ENCODE assay signal across 11 cellular contexts in the genomic region with DNA sequence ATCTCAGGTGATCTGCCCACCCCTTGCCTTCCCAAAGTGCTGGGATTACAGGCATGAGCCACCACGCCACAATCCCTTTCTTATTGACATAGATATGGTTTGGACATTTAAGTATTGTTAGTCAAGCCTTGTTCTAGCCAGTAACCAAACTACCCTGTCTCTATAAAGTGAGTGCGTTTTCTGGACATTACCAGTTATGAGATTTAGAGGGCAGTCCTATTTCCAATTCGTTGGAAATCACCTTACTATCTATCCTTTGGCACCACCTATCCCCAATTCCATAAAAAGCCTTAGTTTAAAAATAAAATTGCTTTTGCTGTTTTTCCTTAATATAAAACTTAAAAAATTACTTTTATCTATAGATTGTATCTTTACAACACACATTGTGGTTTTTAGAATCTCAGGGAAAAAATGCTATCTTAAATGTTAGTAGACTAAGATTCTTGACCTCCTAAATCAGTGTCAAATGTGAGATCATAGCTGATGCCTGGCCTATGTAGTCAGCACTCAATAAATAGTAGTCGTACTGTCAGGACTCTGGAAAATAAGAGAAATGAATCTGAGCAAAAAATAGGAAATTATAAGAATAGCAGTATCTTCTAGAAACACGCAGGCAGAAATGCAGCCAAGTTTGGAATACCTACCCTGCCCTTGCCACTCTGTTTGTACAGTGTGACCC. TPM values are rescaled to one million over a fixed set of nuclear protein-coding genes. Genes with fewer than 3 reads are reported as not detected.
DNase-seq lines count a peak whose midpoint lies in the region; ATAC-seq and TF ChIP-seq lines count a peak whose summit lies in the region.
"Had no signal": no experiment of that assay in that cellular context is flagged by ENCODE, and none has a peak within 500 bp of the region (broad histone marks: within the 10 kb centered on the region; RNA-seq: fewer than 3 reads in every experiment).

No MANE protein-coding gene starts in this region.

- no peaks in the 10 kb centered on the region for H3K36me3 ChIP-seq in HCT116 (ENCODE audit: control insufficient read depth in 1 of 2, insufficient read depth in 2 of 2, low read length in 2 of 2)
- H3K36me3 ChIP-seq in brain microvascular endothelial cell (replicated peaks) = no peaks in the 10 kb centered on the region
- H3K36me3 ChIP-seq in stomach = no peaks in the 10 kb centered on the region

- TF ChIP-seq POLR2A in HCT116 (IDR thresholded peaks at IDR 0.05; ENCODE audit: borderline replicate concordance, extremely low read depth, insufficient read depth, insufficient read length) (no peak), stomach (IDR thresholded peaks at IDR 0.05) (no peak)

- WGBS in stomach, 5 donors = 34 to 71% (median 55%) methylated on average over 5 of the region's 5 CpGs

- 0 out of 2 replicates have a peak, but pooled peaks have one; percentile 10 for TF ChIP-seq RAD21 in HCT116 (IDR thresholded peaks at IDR 0.05; ENCODE audit: low read depth)

- CTCF ChIA-PET in HCT116 (lab: Charles Lee) = no interaction called here

- intact Hi-C loops in HCT116 (cut with micrococcal nuclease) (no loop called here), stomach (cut with DNase I; ENCODE audit: low total_unique reads) (no loop called here), dorsolateral prefrontal cortex (cut with DNase I) (no loop called here)

- H3K4me3 ChIP-seq in HCT116 (replicated peaks in 1 of 2; ENCODE audit: low read depth in 1 of 2, low read length in 2 of 2) (no peak overlapping the region), brain microvascular endothelial cell (ENCODE audit: low read depth, low read length) (no peak overlapping the region), stomach (no peak overlapping the region), dorsolateral prefrontal cortex (no peak overlapping the region)

- no peak overlapping the region for H3K9ac ChIP-seq in HCT116 (ENCODE audit: low read length)

- POLR2A ChIA-PET in HCT116 (lab: Charles Lee) = interaction anchor here (0.8 kb wide), 1 partner anchor 240 kb away, joined by 3 read pairs; no protein-coding TSS in a partner anchor

- H3K27me3 ChIP-seq in HCT116 (ENCODE audit: insufficient read depth, low read length) (no peaks in the 10 kb centered on the region), brain microvascular endothelial cell (replicated peaks) (no peaks in the 10 kb centered on the region), stomach (no peaks in the 10 kb centered on the region), dorsolateral prefrontal cortex (no peaks in the 10 kb centered on the region)

- no TSS peak for BruUV-seq in HCT116 (replicated peaks; lab: Mats Ljungman, UMichigan)

- TF ChIP-seq CTCF in HCT116 (IDR thresholded peaks at IDR 0.05 in 2 of 3, conservative IDR thresholded peaks at IDR 0.05 in 1 of 3; ENCODE audit: borderline replicate concordance in 1 of 3, insufficient read depth in 1 of 3, low read depth in 2 of 3, low read length in 2 of 3) (0 out of 6 replicates have a peak, but pooled peaks of 1 of the 3 experiments have one; percentile 16), brain microvascular endothelial cell (IDR thresholded peaks at IDR 0.05; ENCODE audit: low read depth, low read length, missing control alignments) (no peak), stomach (IDR thresholded peaks at IDR 0.05) (no peak), dorsolateral prefrontal cortex (IDR thresholded peaks at IDR 0.05 in 54 of 56, conservative IDR thresholded peaks at IDR 0.05 in 2 of 56; ENCODE audit: low read depth in 1 of 56, partially characterized antibody in 56 of 56) (no peak)

- DNase-seq in HCT116 (ENCODE audit: low read depth, low spot score) (no peak), brain microvascular endothelial cell (peak; percentile 71), iris pigment epithelial cell (ENCODE audit: low read depth) (peak; percentile 86), stomach (no peak), dorsolateral prefrontal cortex (no peak)
- DNase-seq in stimulated activated CD4-positive, alpha-beta T cell treated with anti-CD3 and anti-CD28 coated beads, Interleukin-2, amount 100 ng/mL, for 48 hours = no peak
- DNase-seq: effector memory CD8-positive, alpha-beta T cell; NCI-H2171 had no signal

- RAD21 ChIA-PET in HCT116 (lab: Charles Lee; ENCODE audit: low non-redundant PET in 1 of 2, low total read pairs in 2 of 2, uncharacterized antibody in 2 of 2, unreplicated experiment in 2 of 2) = no interaction called here

- H3K4me1 ChIP-seq in HCT116 (ENCODE audit: control insufficient read depth in 1 of 2, insufficient read depth in 2 of 2, low read length in 2 of 2) (peaks cover 0 to 6% of the 10 kb centered on the region in 2 experiments; a peak in 1 of 4 replicates), stomach (peaks cover 0 to 48% (median 12%) of the 10 kb centered on the region in 4 donors)

- H3K9me3 ChIP-seq in HCT116 (ENCODE audit: control insufficient read depth in 1 of 2, insufficient read depth in 1 of 2, low read depth in 1 of 2, low read length in 2 of 2) (no peaks in the 10 kb centered on the region), stomach (no peaks in the 10 kb centered on the region)

- H4K20me1 ChIP-seq in HCT116 (ENCODE audit: insufficient read depth) = no peaks in the 10 kb centered on the region

- H3K27ac ChIP-seq in HCT116 (ENCODE audit: low read depth, low read length) = no peak overlapping the region
- H3K27ac ChIP-seq in brain microvascular endothelial cell = peak overlapping the region; percentile 86
- peak overlapping the region; percentile 25 to 62 (median 44) for H3K27ac ChIP-seq in stomach
- peak overlapping the region in 8 of 59 donors; percentile 9 to 48 (median 31) for H3K27ac ChIP-seq in dorsolateral prefrontal cortex

- in situ Hi-C loops in brain microvascular endothelial cell (cut with HindIII; ENCODE audit: low pct_ligation_motif_present, low sequenced_read_pairs) = no loop called here

- H3K4me2 ChIP-seq in HCT116 (ENCODE audit: low read length) = no peak overlapping the region

- ATAC-seq in HCT116 (no peak), HG02840 (IDR thresholded peaks at IDR 0.05; ENCODE audit: low FRiP score, unreplicated experiment) (no peak), HG03565 (IDR thresholded peaks at IDR 0.05; ENCODE audit: unreplicated experiment) (no peak)
- ATAC-seq: activated naive CD4-positive, alpha-beta T cell treated with anti-CD3 and anti-CD28 coated beads, Interleukin-2, amount 50 U/mL, for 72 hours; effector memory CD8-positive, alpha-beta T cell had no signal

- no peaks in the 10 kb centered on the region for H3K79me2 ChIP-seq in HCT116 (ENCODE audit: insufficient read depth, low read length)

- no peak for TF ChIP-seq EP300 in stomach (IDR thresholded peaks at IDR 0.05)

- no peaks in the 10 kb centered on the region for H3K9me2 ChIP-seq in HCT116 (ENCODE audit: insufficient read depth)

- no peak overlapping the region for H2AFZ ChIP-seq in HCT116 (ENCODE audit: low read depth, low read length, poor library complexity, severe bottlenecking)

TF ChIP-seq in HCT116, 20 proteins besides CTCF, POLR2A, EP300 and RAD21:
- TF ChIP-seq, protein P1, sequence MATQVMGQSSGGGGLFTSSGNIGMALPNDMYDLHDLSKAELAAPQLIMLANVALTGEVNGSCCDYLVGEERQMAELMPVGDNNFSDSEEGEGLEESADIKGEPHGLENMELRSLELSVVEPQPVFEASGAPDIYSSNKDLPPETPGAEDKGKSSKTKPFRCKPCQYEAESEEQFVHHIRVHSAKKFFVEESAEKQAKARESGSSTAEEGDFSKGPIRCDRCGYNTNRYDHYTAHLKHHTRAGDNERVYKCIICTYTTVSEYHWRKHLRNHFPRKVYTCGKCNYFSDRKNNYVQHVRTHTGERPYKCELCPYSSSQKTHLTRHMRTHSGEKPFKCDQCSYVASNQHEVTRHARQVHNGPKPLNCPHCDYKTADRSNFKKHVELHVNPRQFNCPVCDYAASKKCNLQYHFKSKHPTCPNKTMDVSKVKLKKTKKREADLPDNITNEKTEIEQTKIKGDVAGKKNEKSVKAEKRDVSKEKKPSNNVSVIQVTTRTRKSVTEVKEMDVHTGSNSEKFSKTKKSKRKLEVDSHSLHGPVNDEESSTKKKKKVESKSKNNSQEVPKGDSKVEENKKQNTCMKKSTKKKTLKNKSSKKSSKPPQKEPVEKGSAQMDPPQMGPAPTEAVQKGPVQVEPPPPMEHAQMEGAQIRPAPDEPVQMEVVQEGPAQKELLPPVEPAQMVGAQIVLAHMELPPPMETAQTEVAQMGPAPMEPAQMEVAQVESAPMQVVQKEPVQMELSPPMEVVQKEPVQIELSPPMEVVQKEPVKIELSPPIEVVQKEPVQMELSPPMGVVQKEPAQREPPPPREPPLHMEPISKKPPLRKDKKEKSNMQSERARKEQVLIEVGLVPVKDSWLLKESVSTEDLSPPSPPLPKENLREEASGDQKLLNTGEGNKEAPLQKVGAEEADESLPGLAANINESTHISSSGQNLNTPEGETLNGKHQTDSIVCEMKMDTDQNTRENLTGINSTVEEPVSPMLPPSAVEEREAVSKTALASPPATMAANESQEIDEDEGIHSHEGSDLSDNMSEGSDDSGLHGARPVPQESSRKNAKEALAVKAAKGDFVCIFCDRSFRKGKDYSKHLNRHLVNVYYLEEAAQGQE (IDR thresholded peaks at IDR 0.05; ENCODE audit: low read depth) = no peak
- no peak for TF ChIP-seq SP1 (IDR thresholded peaks at IDR 0.05; ENCODE audit: low read depth)
- TF ChIP-seq, protein P2, sequence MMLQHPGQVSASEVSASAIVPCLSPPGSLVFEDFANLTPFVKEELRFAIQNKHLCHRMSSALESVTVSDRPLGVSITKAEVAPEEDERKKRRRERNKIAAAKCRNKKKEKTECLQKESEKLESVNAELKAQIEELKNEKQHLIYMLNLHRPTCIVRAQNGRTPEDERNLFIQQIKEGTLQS (IDR thresholded peaks at IDR 0.05) = no peak
- TF ChIP-seq ZNF274 (IDR thresholded peaks at IDR 0.05; ENCODE audit: low read depth, low read length) = no peak
- TF ChIP-seq TCF7L2 (IDR thresholded peaks at IDR 0.05; ENCODE audit: borderline replicate concordance, extremely low read depth, insufficient read depth, insufficient read length) = no peak
- no peak for TF ChIP-seq CBX3 (IDR thresholded peaks at IDR 0.05; ENCODE audit: low read depth)
- no peak for TF ChIP-seq YY1 (IDR thresholded peaks at IDR 0.05; ENCODE audit: extremely low read depth, insufficient replicate concordance, low read depth, low read length)
- TF ChIP-seq JUND (IDR thresholded peaks at IDR 0.05) = no peak
- TF ChIP-seq ELF1 (IDR thresholded peaks at IDR 0.05; ENCODE audit: borderline replicate concordance, low read depth) = no peak
- no peak for TF ChIP-seq ZFX (IDR thresholded peaks at IDR 0.05)
TF ChIP-seq in HCT116: peak in this region for 0.

RNA-seq across cellular contexts. Expression of a gene that starts 57.0 kb away (rescaled TPM):
- total RNA-seq in HCT116 (2021; ENCODE audit: unreplicated experiment) = 12.2 TPM
- 3.0 and 4.1 TPM in 2 replicates for polyA plus RNA-seq in HCT116 (2012)
- total RNA-seq in stomach = 1 to 10 TPM in 3 of 5 donors, not detected in 2; 1.3 to 4.4 (median 1.7) TPM
- polyA plus RNA-seq in stomach = 1 to 10 TPM; 2.4 to 3.2 (median 2.5) TPM
- total RNA-seq in dorsolateral prefrontal cortex = 10 to 100 TPM in 1 of 120 experiments, 1 to 10 TPM in 119; 3.6 to 10.1 (median 6.9) TPM

RNA-seq across cellular contexts. Expression of a gene that starts 57.0 kb away (rescaled TPM):
- total RNA-seq in HCT116 (2021; ENCODE audit: unreplicated experiment) (21.3 TPM), stomach (10 to 100 TPM; 11.7 to 42.6 (median 29.9) TPM), dorsolateral prefrontal cortex (10 to 100 TPM; 33.6 to 63.8 (median 48.2) TPM)
- polyA plus RNA-seq in HCT116 (2012) = 8.4 and 11.4 TPM in 2 replicates
- polyA plus RNA-seq in stomach = 1 to 10 TPM; 8.1 to 9.6 (median 9.4) TPM

Comparison
In these comparisons a context has a peak if more than half of its experiments do, and no peak if none do; other contexts are left out.
1. DNase-seq: peak in brain microvascular endothelial cell (single experiment) and iris pigment epithelial cell (single experiment); none in HCT116 (single experiment), stomach (single experiment), dorsolateral prefrontal cortex (0 of 10) and stimulated activated CD4-positive, alpha-beta T cell treated with anti-CD3 and anti-CD28 coated beads, Interleukin-2, amount 100 ng/mL, for 48 hours (0 of 2).